In genomic region chr21:40936151-40936550, GRCh38 we compare ENCODE assay signal across 26 cellular contexts.
"Had no signal": no experiment of that assay in that cellular context is flagged by ENCODE, and none has a peak within 500 bp of the region (broad histone marks: within the 10 kb centered on the region; RNA-seq: fewer than 3 reads in every experiment).

No MANE protein-coding gene starts in this region.

- H3K27me3 ChIP-seq: cardiac muscle cell, Peyer's patch had no signal

- FAIRE-seq: astrocyte, TTC549 had no signal

- H3K9me3 ChIP-seq: Peyer's patch had no signal

- ATAC-seq: activated CD8-positive, alpha-beta memory T cell treated with anti-CD3 and anti-CD28 coated beads, Interleukin-2, amount 10 ng/mL, durations not matched to agents 7 days and 5 days; activated naive CD4-positive, alpha-beta T cell treated with anti-CD3 and anti-CD28 coated beads, Interleukin-2, amount 50 U/mL, for 72 hours; activated naive CD8-positive, alpha-beta T cell treated with anti-CD3 and anti-CD28 coated beads, Interleukin-2, amount 50 U/mL, for 24 hours; T-helper 17 cell had no signal

- H3K4me1 ChIP-seq: Peyer's patch had no signal

- H3K27ac ChIP-seq: cardiac muscle cell, Peyer's patch had no signal

- H3K36me3 ChIP-seq: cardiac muscle cell, Peyer's patch had no signal

- H3K4me3 ChIP-seq: cardiac muscle cell, Peyer's patch had no signal

- DNase-seq: activated B cell treated with CpG ODN at 0.5 μM for 24 hours; activated CD4-positive, alpha-beta T cell treated with anti-CD3 and anti-CD28 coated beads for 1 hour; activated CD4-positive, alpha-beta T cell treated with anti-CD3 and anti-CD28 coated beads, Interleukin-2, amount 10 ng/mL, durations not matched to agents 24 days and 14 days; activated CD4-positive, alpha-beta T cell treated with anti-CD3 and anti-CD28 coated beads, Interleukin-2, amount 50 U/mL, for 48 hours; activated CD8-positive, alpha-beta memory T cell treated with anti-CD3 and anti-CD28 coated beads, Interleukin-2, amount 10 ng/mL, durations not matched to agents 7 days and 5 days; activated effector memory CD4-positive, alpha-beta T cell treated with Interleukin-2 at 50 U/mL for 16 hours; activated naive CD4-positive, alpha-beta T cell; activated naive CD8-positive, alpha-beta T cell treated with anti-CD3 and anti-CD28 coated beads, Interleukin-2, amount 50 U/mL, for 24 hours; activated T-cell treated with anti-CD3 and anti-CD28 coated beads, Interleukin-2, amount 50 U/mL, for 24 hours; amniotic stem cell; KG1; MV-4-11; NCI-H1092 treated with DMSO at 0.1 percent for 48 hours; NCI-H1417 treated with DMSO at 0.1 percent for 48 hours; NCI-H1694; NCI-H2029 treated with DMSO at 0.1 percent for 48 hours; NCI-H446; NCI-H524; Peyer's patch; SIG-M5; T-helper 17 cell; T-helper 9 cell had no signal
